17 cellular contexts compared by ENCODE assay signal in the genomic region with DNA sequence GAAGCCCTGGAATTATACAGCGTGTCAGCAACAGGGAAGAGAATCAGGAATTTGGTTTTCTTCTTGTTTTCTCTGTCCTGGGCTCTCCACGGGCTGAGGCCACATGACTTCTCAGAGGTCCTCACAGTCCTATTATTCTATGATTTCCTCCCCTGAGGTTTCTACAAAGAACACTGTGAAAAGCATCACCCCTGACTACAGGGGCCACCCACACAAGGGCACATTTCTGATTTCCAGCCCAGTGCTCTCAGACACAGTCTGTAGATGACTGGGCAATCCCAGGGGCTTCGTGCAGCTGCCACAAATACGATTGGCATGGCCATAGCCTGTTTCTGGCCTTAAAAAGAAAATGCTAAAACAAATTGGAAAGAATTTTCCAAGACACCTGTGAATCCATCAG.
DNase-seq lines count a peak whose midpoint lies in the region; ATAC-seq and TF ChIP-seq lines count a peak whose summit lies in the region.
"Had no signal": no experiment of that assay in that cellular context is flagged by ENCODE, and none has a peak within 500 bp of the region (broad histone marks: within the 10 kb centered on the region; RNA-seq: fewer than 3 reads in every experiment).

No MANE protein-coding gene starts in this region.

- H3K9ac ChIP-seq in BLaER1 treated with 17β-estradiol and CSF1 and Interleukin-3, amounts not matched to agents 10 nM and 100 nM = no peak overlapping the region
- no peak overlapping the region for H3K9ac ChIP-seq in neural progenitor cell

- no peak overlapping the region for H2AFZ ChIP-seq in neural progenitor cell (replicated peaks)

- H3K27ac Mint-ChIP-seq in neural progenitor cell = no peak overlapping the region
- H3K27ac Mint-ChIP-seq: CD4-positive, alpha-beta memory T cell had no signal

- no peaks in the 10 kb centered on the region for H3K79me2 ChIP-seq in neural progenitor cell (ENCODE audit: low read depth)

- peaks cover 15% of the 10 kb centered on the region for H3K4me1 Mint-ChIP-seq in neural progenitor cell
- H3K4me1 Mint-ChIP-seq: CD4-positive, alpha-beta memory T cell had no signal

- H4K20me1 ChIP-seq in BLaER1 treated with 17β-estradiol and CSF1 and Interleukin-3, amounts not matched to agents 10 nM and 100 nM = no peaks in the 10 kb centered on the region
- no peaks in the 10 kb centered on the region for H4K20me1 ChIP-seq in neural progenitor cell (ENCODE audit: low read depth)

- peak overlapping the region in 3 of 11 experiments; percentile 30 to 51 (median 49); a peak in 4 of 22 replicates for H3K27ac ChIP-seq in BLaER1 treated with 17β-estradiol and CSF1 and Interleukin-3, amounts not matched to agents 10 nM and 100 nM
- H3K27ac ChIP-seq in neural progenitor cell = no peak overlapping the region

- peak; percentile 11 for DNase-seq in neural progenitor cell (ENCODE audit: low spot score)
- DNase-seq in NCI-H1105 treated with DMSO at 0.1 percent for 48 hours (lab: John Stamatoyannopoulos, UW) = no peak
- DNase-seq in amygdala (lab: John Stamatoyannopoulos, UW) = no peak
- DNase-seq in SW480 (ENCODE audit: low spot score) = no peak
- DNase-seq: BE2C; CD4-positive, alpha-beta memory T cell; NCI-H1694 treated with DMSO at 0.1 percent for 48 hours; NCI-H510A treated with DMSO at 0.1 percent for 48 hours; NCI-H82; SHP77; T-helper 1 cell had no signal

- ATAC-seq in GM19351 (IDR thresholded peaks at IDR 0.05; ENCODE audit: unreplicated experiment) = peak; percentile 71
- ATAC-seq in HG03469 (IDR thresholded peaks at IDR 0.05; ENCODE audit: unreplicated experiment) = peak; percentile 59
- ATAC-seq in HG03520 (IDR thresholded peaks at IDR 0.05; ENCODE audit: unreplicated experiment) = no peak
- ATAC-seq: K562, SK-N-SH treated with all-trans-retinoic acid at 6 μM for 48 hours had no signal

- no peak overlapping the region for H3K4me3 ChIP-seq in BLaER1 treated with 17β-estradiol and CSF1 and Interleukin-3, amounts not matched to agents 10 nM and 100 nM
- H3K4me3 ChIP-seq in neural progenitor cell = no peak overlapping the region
- H3K4me3 ChIP-seq: K562 had no signal

- peak overlapping the region; percentile 24 to 82 (median 72) for H3K4me2 ChIP-seq in BLaER1 treated with 17β-estradiol and CSF1 and Interleukin-3, amounts not matched to agents 10 nM and 100 nM
- H3K4me2 ChIP-seq in neural progenitor cell = peak overlapping the region; percentile 62

- peaks cover 3% of the 10 kb centered on the region for H3K27me3 Mint-ChIP-seq in neural progenitor cell (ENCODE audit: insufficient read depth, low read depth)

- peaks cover 7 to 23% (median 17%) of the 10 kb centered on the region in 10 experiments; a peak in 19 of 20 replicates for H3K4me1 ChIP-seq in BLaER1 treated with 17β-estradiol and CSF1 and Interleukin-3, amounts not matched to agents 10 nM and 100 nM
- peaks cover 10% of the 10 kb centered on the region for H3K4me1 ChIP-seq in neural progenitor cell
- H3K4me1 ChIP-seq: BE2C had no signal

- no peaks in the 10 kb centered on the region for H3K36me3 ChIP-seq in BLaER1 treated with 17β-estradiol and CSF1 and Interleukin-3, amounts not matched to agents 10 nM and 100 nM
- H3K36me3 ChIP-seq in neural progenitor cell = no peaks in the 10 kb centered on the region
- H3K36me3 ChIP-seq: BE2C had no signal

- TF ChIP-seq CTCF in neural progenitor cell (IDR thresholded peaks at IDR 0.05) = no peak

- no peak overlapping the region for H3K4me3 Mint-ChIP-seq in neural progenitor cell
- H3K4me3 Mint-ChIP-seq: CD4-positive, alpha-beta memory T cell had no signal

- no peaks in the 10 kb centered on the region for H3K27me3 ChIP-seq in BLaER1 treated with 17β-estradiol and CSF1 and Interleukin-3, amounts not matched to agents 10 nM and 100 nM
- no peaks in the 10 kb centered on the region for H3K27me3 ChIP-seq in neural progenitor cell

- H3K9me3 ChIP-seq in BLaER1 treated with 17β-estradiol and CSF1 and Interleukin-3, amounts not matched to agents 10 nM and 100 nM (replicated peaks in 1 of 11) = no peaks in the 10 kb centered on the region
- H3K9me3 ChIP-seq in neural progenitor cell (ENCODE audit: low read depth) = no peaks in the 10 kb centered on the region
- H3K9me3 ChIP-seq: BE2C had no signal

- no peaks in the 10 kb centered on the region for H3K36me3 Mint-ChIP-seq in neural progenitor cell
- H3K36me3 Mint-ChIP-seq: CD4-positive, alpha-beta memory T cell had no signal

- H3K9me3 Mint-ChIP-seq in neural progenitor cell = peaks cover 3% of the 10 kb centered on the region
- H3K9me3 Mint-ChIP-seq: CD4-positive, alpha-beta memory T cell had no signal

- H3F3A ChIP-seq in neural progenitor cell (ENCODE audit: low read depth) = no peaks in the 10 kb centered on the region
